Comparison of ENCODE assay signal across 8 cellular contexts in the genomic region with DNA sequence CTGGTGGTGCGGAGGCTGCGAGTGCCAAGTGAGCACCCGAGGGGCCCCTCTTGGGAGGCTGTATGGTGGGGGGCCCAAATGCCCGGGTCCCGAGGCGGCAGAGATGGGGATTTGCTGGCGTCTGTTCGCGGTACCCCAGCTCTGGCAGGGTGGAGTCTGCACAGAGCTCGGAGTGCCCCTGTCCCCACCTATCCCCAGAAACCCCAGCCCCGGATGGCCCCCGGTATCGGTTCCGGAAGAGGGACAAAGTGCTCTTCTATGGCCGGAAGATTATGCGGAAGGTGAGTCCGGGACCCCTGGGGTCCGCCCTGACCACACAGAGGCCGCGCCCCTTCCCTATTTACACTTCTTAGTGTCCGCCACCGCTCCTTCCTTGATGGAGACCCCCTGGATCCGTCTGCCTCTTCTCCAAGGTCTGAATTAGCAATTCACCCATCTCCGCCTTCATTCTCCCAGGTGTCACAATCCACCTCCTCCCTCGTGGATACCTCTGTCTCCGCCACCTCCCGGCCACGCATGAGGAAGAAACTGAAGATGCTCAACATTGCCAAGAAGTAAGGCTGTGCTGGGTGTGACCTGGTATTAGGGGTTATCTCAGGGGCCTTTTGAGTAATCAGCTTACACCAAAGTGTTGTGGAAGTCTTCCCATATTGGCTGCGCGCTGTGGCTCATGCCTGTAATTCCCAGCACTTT. TPM values are rescaled to one million over a fixed set of nuclear protein-coding genes. Genes with fewer than 3 reads are reported as not detected.
DNase-seq lines count a peak whose midpoint lies in the region; ATAC-seq and TF ChIP-seq lines count a peak whose summit lies in the region.

No MANE protein-coding gene starts in this region.

- H3K36me3 ChIP-seq in HCT116 (ENCODE audit: control insufficient read depth in 1 of 2, insufficient read depth in 2 of 2, low read length in 2 of 2) (peaks cover 7 to 12% of the 10 kb centered on the region in 2 experiments; a peak in 3 of 4 replicates), kidney epithelial cell (ENCODE audit: control insufficient read depth, insufficient read depth, low read length) (peaks cover 2% of the 10 kb centered on the region), tibial artery (peaks cover 29 to 57% (median 36%) of the 10 kb centered on the region in 3 donors)

- no peaks in the 10 kb centered on the region for H3K9me3 Mint-ChIP-seq in activated naive CD8-positive, alpha-beta T cell treated with anti-CD3 and anti-CD28 coated beads, Interleukin-2, amount 50 U/mL, for 24 hours

- peaks cover 16% of the 10 kb centered on the region for H3K4me1 Mint-ChIP-seq in activated naive CD8-positive, alpha-beta T cell treated with anti-CD3 and anti-CD28 coated beads, Interleukin-2, amount 50 U/mL, for 24 hours

- BruUV-seq in HCT116 (replicated peaks; lab: Mats Ljungman, UMichigan), result no TSS peak

- H3K4me2 ChIP-seq in HCT116 (ENCODE audit: low read length), result peak overlapping the region; percentile 94

- H3K27me3 ChIP-seq in HCT116 (ENCODE audit: insufficient read depth, low read length) (no peaks in the 10 kb centered on the region), kidney epithelial cell (ENCODE audit: control insufficient read depth, insufficient read depth, low read length) (no peaks in the 10 kb centered on the region), tibial artery (no peaks in the 10 kb centered on the region)

- TF ChIP-seq CTCF in AG04449 (IDR thresholded peaks at IDR 0.05; ENCODE audit: insufficient read depth, low read length, missing control alignments) (no peak), HCT116 (IDR thresholded peaks at IDR 0.05 in 2 of 3, conservative IDR thresholded peaks at IDR 0.05 in 1 of 3; ENCODE audit: borderline replicate concordance in 1 of 3, insufficient read depth in 1 of 3, low read depth in 2 of 3, low read length in 2 of 3) (no peak), kidney epithelial cell (IDR thresholded peaks at IDR 0.05; ENCODE audit: insufficient read depth, low read length, poor library complexity, severe bottlenecking) (no peak), tibial artery (IDR thresholded peaks at IDR 0.05) (no peak)

- peaks cover 4 to 33% of the 10 kb centered on the region in 2 experiments; a peak in 3 of 4 replicates for H3K4me1 ChIP-seq in HCT116 (ENCODE audit: control insufficient read depth in 1 of 2, insufficient read depth in 2 of 2, low read length in 2 of 2)
- H3K4me1 ChIP-seq in tibial artery, result peaks cover 0 to 19% (median 14%) of the 10 kb centered on the region in 4 donors

- H3K27ac Mint-ChIP-seq in activated naive CD8-positive, alpha-beta T cell treated with anti-CD3 and anti-CD28 coated beads, Interleukin-2, amount 50 U/mL, for 24 hours, result peak overlapping the region; percentile 88

- TF ChIP-seq POLR2A in HCT116 (IDR thresholded peaks at IDR 0.05; ENCODE audit: borderline replicate concordance, extremely low read depth, insufficient read depth, insufficient read length), result no peak

- H3K79me2 ChIP-seq in HCT116 (ENCODE audit: insufficient read depth, low read length), result no peaks in the 10 kb centered on the region; the same call in 1 of the 2 replicates

- H3K4me3 Mint-ChIP-seq in activated naive CD8-positive, alpha-beta T cell treated with anti-CD3 and anti-CD28 coated beads, Interleukin-2, amount 50 U/mL, for 24 hours, result peak overlapping the region; percentile 93

- RAD21 ChIA-PET in HCT116 (lab: Charles Lee; ENCODE audit: low non-redundant PET in 1 of 2, low total read pairs in 2 of 2, uncharacterized antibody in 2 of 2, unreplicated experiment in 2 of 2), result no interaction called here

- H3K27ac ChIP-seq in HCT116 (ENCODE audit: low read depth, low read length) (peak overlapping the region; percentile 81; the same call in 1 of the 2 replicates), tibial artery (peak overlapping the region; percentile 87 to 97)

- no peak for ATAC-seq in HCT116
- ATAC-seq in activated naive CD8-positive, alpha-beta T cell treated with anti-CD3 and anti-CD28 coated beads, Interleukin-2, amount 50 U/mL, for 24 hours, result peak; percentile 0

- H3K9me3 ChIP-seq in HCT116 (ENCODE audit: control insufficient read depth in 1 of 2, insufficient read depth in 1 of 2, low read depth in 1 of 2, low read length in 2 of 2) (no peaks in the 10 kb centered on the region), tibial artery (no peaks in the 10 kb centered on the region)

- CTCF ChIA-PET in AG04449 (lab: Yijun Ruan, JAX), result interaction anchor here (1.0 to 5.7 kb wide), 5 partner anchors 15 to 182 kb away, joined by 3 to 37 read pairs (median 6); no protein-coding TSS in a partner anchor
- CTCF ChIA-PET in HCT116 (lab: Charles Lee), result interaction anchor here (0.5 to 1.9 kb wide), 2 partner anchors 32 to 1048 kb away, joined by 5 to 10 read pairs; no protein-coding TSS in a partner anchor

- POLR2A ChIA-PET in AG04449 (lab: Yijun Ruan, JAX), result interaction anchor here (1.1 to 4.2 kb wide), 2 partner anchors 13 to 138 kb away, joined by 6 to 42 read pairs; a partner anchor contains a TSS
- POLR2A ChIA-PET in HCT116 (lab: Charles Lee), result interaction anchor here (0.5 kb wide), 1 partner anchor 156 kb away, joined by 3 read pairs; no protein-coding TSS in a partner anchor

- peaks cover 14% of the 10 kb centered on the region for H3K36me3 Mint-ChIP-seq in activated naive CD8-positive, alpha-beta T cell treated with anti-CD3 and anti-CD28 coated beads, Interleukin-2, amount 50 U/mL, for 24 hours (ENCODE audit: low read depth)

- H4K20me1 ChIP-seq in HCT116 (ENCODE audit: insufficient read depth), result no peaks in the 10 kb centered on the region

- no peaks in the 10 kb centered on the region for H3K27me3 Mint-ChIP-seq in activated naive CD8-positive, alpha-beta T cell treated with anti-CD3 and anti-CD28 coated beads, Interleukin-2, amount 50 U/mL, for 24 hours

- intact Hi-C loops in HCT116 (cut with micrococcal nuclease), result loop anchor here (2.0 kb wide), 1 partner anchor 29 kb away; no protein-coding TSS in a partner anchor
- intact Hi-C loops in tibial artery (cut with DNase I; ENCODE audit: low total_unique reads), result loop anchor here (5.0 to 10.0 kb wide), 2 partner anchors 49 to 141 kb away; a partner anchor contains a TSS

- H3K9me2 ChIP-seq in HCT116 (ENCODE audit: insufficient read depth), result no peaks in the 10 kb centered on the region

- H2AFZ ChIP-seq in HCT116 (ENCODE audit: low read depth, low read length, poor library complexity, severe bottlenecking), result no peak overlapping the region

- DNase-seq in AG04449 (ENCODE audit: low read depth, low spot score) (no peak), HCT116 (ENCODE audit: low read depth, low spot score) (no peak), kidney epithelial cell (ENCODE audit: low read depth) (no peak), tibial artery (no peak), SK-N-DZ (ENCODE audit: low spot score) (no peak), T1000 (lab: John Stamatoyannopoulos, UW) (no peak), SKM-1 (lab: John Stamatoyannopoulos, UW; ENCODE audit: unreplicated experiment) (no peak)
- no peak for DNase-seq in activated naive CD8-positive, alpha-beta T cell treated with anti-CD3 and anti-CD28 coated beads, Interleukin-2, amount 50 U/mL, for 24 hours

- peak overlapping the region; percentile 99 for H3K4me3 ChIP-seq in AG04449 (ENCODE audit: low read depth, low read length)
- H3K4me3 ChIP-seq in HCT116 (replicated peaks in 1 of 2; ENCODE audit: low read depth in 1 of 2, low read length in 2 of 2), result peak overlapping the region; percentile 95 to 96
- peak overlapping the region; percentile 83 for H3K4me3 ChIP-seq in kidney epithelial cell (ENCODE audit: low read depth, low read length)
- peak overlapping the region; percentile 71 to 87 for H3K4me3 ChIP-seq in tibial artery

- TF ChIP-seq RAD21 in HCT116 (IDR thresholded peaks at IDR 0.05; ENCODE audit: low read depth), result no peak

- H3K9ac ChIP-seq in HCT116 (ENCODE audit: low read length), result peak overlapping the region; percentile 75

TF ChIP-seq in HCT116, 20 proteins besides CTCF, POLR2A, EP300 and RAD21 (continues in another document):
- no peak for TF ChIP-seq CBX3 (IDR thresholded peaks at IDR 0.05; ENCODE audit: low read depth)
- TF ChIP-seq JUND (IDR thresholded peaks at IDR 0.05), result no peak
- no peak for TF ChIP-seq TCF7L2 (IDR thresholded peaks at IDR 0.05; ENCODE audit: borderline replicate concordance, extremely low read depth, insufficient read depth, insufficient read length)
- no peak for TF ChIP-seq EGR1 (IDR thresholded peaks at IDR 0.05; ENCODE audit: low read depth)
- TF ChIP-seq SP1 (IDR thresholded peaks at IDR 0.05; ENCODE audit: low read depth), result no peak
- TF ChIP-seq ZNF274 (IDR thresholded peaks at IDR 0.05; ENCODE audit: low read depth, low read length), result no peak

RNA-seq across cellular contexts. Expression of a gene that starts 0.6 kb away (rescaled TPM):
- 159 TPM for total RNA-seq in HCT116 (2021; ENCODE audit: unreplicated experiment)
- polyA plus RNA-seq in HCT116 (2012), result 84.5 and 99.9 TPM in 2 replicates
- total RNA-seq in kidney epithelial cell, result 134 and 163 TPM in 2 replicates
- polyA plus RNA-seq in SK-N-DZ (2014; cell fraction: cytosol; rRNA removed), result 23.4 and 29.0 TPM in 2 replicates
- polyA plus RNA-seq in SK-N-DZ (2014; cell fraction: nucleus; rRNA removed), result 49.0 and 70.3 TPM in 2 replicates

RNA-seq across cellular contexts. Expression of a gene that starts 13.7 kb away (rescaled TPM):
- total RNA-seq in HCT116 (2021; ENCODE audit: unreplicated experiment) (19.1 TPM), kidney epithelial cell (13.7 and 15.3 TPM in 2 replicates)
- 15.5 and 19.6 TPM in 2 replicates for polyA plus RNA-seq in HCT116 (2012)
- polyA plus RNA-seq in SK-N-DZ (2014; cell fraction: cytosol; rRNA removed), result 5.5 and 6.4 TPM in 2 replicates
- polyA plus RNA-seq in SK-N-DZ (2014; cell fraction: nucleus; rRNA removed), result 24.2 and 29.8 TPM in 2 replicates

RNA-seq across cellular contexts. Expression of a gene that starts 20.2 kb away (rescaled TPM):
- total RNA-seq in HCT116 (2021; ENCODE audit: unreplicated experiment), result 20.7 TPM
- 20.5 and 21.0 TPM in 2 replicates for polyA plus RNA-seq in HCT116 (2012)
- total RNA-seq in kidney epithelial cell, result 67.4 and 76.1 TPM in 2 replicates
- 48.8 and 53.6 TPM in 2 replicates for polyA plus RNA-seq in SK-N-DZ (2014; cell fraction: cytosol; rRNA removed)
- polyA plus RNA-seq in SK-N-DZ (2014; cell fraction: nucleus; rRNA removed), result 22.6 and 23.8 TPM in 2 replicates

RNA-seq across cellular contexts. Expression of a gene that starts 47.3 kb away (rescaled TPM):
- total RNA-seq in HCT116 (2021; ENCODE audit: unreplicated experiment) (6.4 TPM), kidney epithelial cell (5.5 and 8.9 TPM in 2 replicates)
- 4.7 and 5.1 TPM in 2 replicates for polyA plus RNA-seq in HCT116 (2012)
- polyA plus RNA-seq in SK-N-DZ (2014; cell fraction: cytosol; rRNA removed), result 3.7 and 4.4 TPM in 2 replicates
- polyA plus RNA-seq in SK-N-DZ (2014; cell fraction: nucleus; rRNA removed), result 0.30 and 1.8 TPM in 2 replicates

RNA-seq across cellular contexts. Expression of a gene that starts 59.5 kb away (rescaled TPM):
- total RNA-seq in HCT116 (2021; ENCODE audit: unreplicated experiment), result 24.0 TPM
- polyA plus RNA-seq in HCT116 (2012), result 16.1 and 17.3 TPM in 2 replicates
- 12.6 and 17.2 TPM in 2 replicates for total RNA-seq in kidney epithelial cell
- polyA plus RNA-seq in SK-N-DZ (2014; cell fraction: cytosol; rRNA removed), result 2.9 and 5.4 TPM in 2 replicates
- 8.3 and 10.1 TPM in 2 replicates for polyA plus RNA-seq in SK-N-DZ (2014; cell fraction: nucleus; rRNA removed)
